Comparison of ENCODE assay signal across 12 cellular contexts in the genomic region with DNA sequence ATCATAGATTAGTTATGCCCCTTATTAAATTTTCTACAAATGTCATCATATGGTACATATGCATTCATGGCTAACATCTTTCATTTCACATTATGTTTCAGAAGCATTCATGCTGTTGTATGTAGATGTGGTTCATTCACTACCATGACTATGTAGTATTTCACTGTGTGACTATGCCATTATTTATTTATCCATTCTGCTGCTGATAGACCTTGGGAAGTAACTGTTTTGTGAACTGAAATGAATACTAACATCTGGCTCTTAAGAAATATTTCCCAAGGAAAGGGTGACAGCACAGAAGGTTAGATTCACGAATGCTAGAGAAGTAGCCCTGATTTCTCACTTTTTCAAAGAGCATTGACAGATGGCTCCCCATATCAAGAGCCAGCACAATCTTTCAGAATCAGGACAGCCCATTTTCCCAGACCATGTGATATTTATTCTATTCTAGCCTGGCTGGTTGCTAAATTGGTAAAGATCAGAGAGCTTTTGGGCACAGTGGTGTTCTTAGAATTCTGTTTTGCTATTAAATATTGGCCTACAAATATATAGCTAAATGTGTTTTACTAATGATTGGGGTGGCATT.
DNase-seq lines count a peak whose midpoint lies in the region.
"Had no signal": no experiment of that assay in that cellular context is flagged by ENCODE, and none has a peak within 500 bp of the region (broad histone marks: within the 10 kb centered on the region; RNA-seq: fewer than 3 reads in every experiment).

No MANE protein-coding gene starts in this region.

- DNase-seq in NCI-H146 (lab: John Stamatoyannopoulos, UW) (peak; percentile 20), NCI-H146 treated with DMSO at 0.1 percent for 48 hours (lab: John Stamatoyannopoulos, UW; ENCODE audit: unreplicated experiment) (no peak), G401 (ENCODE audit: low spot score) (peak; percentile 63), NCI-H524 treated with DMSO at 0.1 percent for 48 hours (lab: John Stamatoyannopoulos, UW) (peak; percentile 47), cerebellum (ENCODE audit: low spot score) (peak; percentile 23), putamen (ENCODE audit: low spot score) (no peak), GDM1 (lab: John Stamatoyannopoulos, UW) (no peak)
- DNase-seq in NK-92 treated with Interleukin-12 subunit alpha and Interleukin-12 subunit beta, amount 100 ng/mL, for 24 hours (lab: John Stamatoyannopoulos, UW) = no peak
- DNase-seq: CD8-positive, alpha-beta T cell; DMS153; DMS79; H9 had no signal

- in situ Hi-C loops in G401 (cut with HindIII; ENCODE audit: low sequenced_read_pairs) = no loop called here

Comparison
In these comparisons a context has a peak if more than half of its experiments do, and no peak if none do; other contexts are left out.
1. DNase-seq: peak in NCI-H146 (single experiment), G401 (single experiment), NCI-H524 treated with DMSO at 0.1 percent for 48 hours (single experiment) and cerebellum (single experiment); none in NCI-H146 treated with DMSO at 0.1 percent for 48 hours (single experiment), NK-92 treated with Interleukin-12 subunit alpha and Interleukin-12 subunit beta, amount 100 ng/mL, for 24 hours (single experiment), putamen (single experiment) and GDM1 (single experiment).